1 cellular context compared by ENCODE assay signal in genomic region chr1:225853441-225853840, GRCh38.
TF ChIP-seq lines count a peak whose summit lies in the region.

No MANE protein-coding gene starts in this region.

TF ChIP-seq in IMR-90, 13 proteins besides CTCF, POLR2A, EP300 and RAD21:
- TF ChIP-seq, protein P1, sequence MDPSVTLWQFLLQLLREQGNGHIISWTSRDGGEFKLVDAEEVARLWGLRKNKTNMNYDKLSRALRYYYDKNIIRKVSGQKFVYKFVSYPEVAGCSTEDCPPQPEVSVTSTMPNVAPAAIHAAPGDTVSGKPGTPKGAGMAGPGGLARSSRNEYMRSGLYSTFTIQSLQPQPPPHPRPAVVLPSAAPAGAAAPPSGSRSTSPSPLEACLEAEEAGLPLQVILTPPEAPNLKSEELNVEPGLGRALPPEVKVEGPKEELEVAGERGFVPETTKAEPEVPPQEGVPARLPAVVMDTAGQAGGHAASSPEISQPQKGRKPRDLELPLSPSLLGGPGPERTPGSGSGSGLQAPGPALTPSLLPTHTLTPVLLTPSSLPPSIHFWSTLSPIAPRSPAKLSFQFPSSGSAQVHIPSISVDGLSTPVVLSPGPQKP (IDR thresholded peaks at IDR 0.05; ENCODE audit: borderline replicate concordance, low read depth, low read length) = no peak
- no peak for TF ChIP-seq BHLHE40 (IDR thresholded peaks at IDR 0.05; ENCODE audit: low read depth, low read length)
- no peak for TF ChIP-seq FOS (IDR thresholded peaks at IDR 0.05; ENCODE audit: low read depth, low read length)
- TF ChIP-seq SMC3 (IDR thresholded peaks at IDR 0.05; ENCODE audit: low read depth, low read length) = no peak
- no peak for TF ChIP-seq CHD1 (IDR thresholded peaks at IDR 0.05; ENCODE audit: low read depth, low read length)
